In genomic region chr9:120619751-120620655, GRCh38 we compare ENCODE assay signal across 8 cellular contexts. TPM values are rescaled to one million over a fixed set of nuclear protein-coding genes. Genes with fewer than 3 reads are reported as not detected.
A peak's percentile ranks its signal among the peaks of the same experiment; 100 is the strongest.
DNase-seq lines count a peak whose midpoint lies in the region; ATAC-seq and TF ChIP-seq lines count a peak whose summit lies in the region.

No MANE protein-coding gene starts in this region.

- no peak overlapping the region for H3K4me3 Mint-ChIP-seq in activated T-helper 17 cell treated with anti-CD3 and anti-CD28 coated beads, Interleukin-2, amount 50 U/mL, for 72 hours

- DNase-seq in GM13976 (ENCODE audit: low spot score) (peak; percentile 72), Karpas-422 (peak; percentile 88), RPMI7951 (ENCODE audit: low read depth) (peak; percentile 53), fibroblast of the aortic adventitia (ENCODE audit: low read depth) (peak; percentile 87), non-pigmented ciliary epithelial cell (ENCODE audit: low read depth) (peak; percentile 38)

- H3K27me3 ChIP-seq in Karpas-422 (ENCODE audit: low read length): no peaks in the 10 kb centered on the region

- H3K27ac ChIP-seq in 22Rv1 (no peak overlapping the region), Karpas-422 (ENCODE audit: low read length) (peak overlapping the region; percentile 82), temporal lobe (ENCODE audit: low read depth, low read length) (peak overlapping the region; percentile 31)

- H2AFZ ChIP-seq in Karpas-422 (ENCODE audit: low read length): no peak overlapping the region

- no peaks in the 10 kb centered on the region for H3K9me3 ChIP-seq in Karpas-422 (ENCODE audit: low read length)

- no peaks in the 10 kb centered on the region for H3K9me3 Mint-ChIP-seq in activated T-helper 17 cell treated with anti-CD3 and anti-CD28 coated beads, Interleukin-2, amount 50 U/mL, for 72 hours

- 0 out of 2 replicates have a peak overlapping the region, but pooled peaks have one; percentile 6 for H3K9ac ChIP-seq in Karpas-422 (ENCODE audit: low read length)

- peaks cover 67% of the 10 kb centered on the region for H3K36me3 ChIP-seq in Karpas-422 (ENCODE audit: insufficient read depth, low read length)

- H3K4me1 ChIP-seq in Karpas-422 (ENCODE audit: low read length): peaks cover 60% of the 10 kb centered on the region

- no peaks in the 10 kb centered on the region for H4K20me1 ChIP-seq in Karpas-422 (ENCODE audit: insufficient read depth, low read depth, low read length)

- ATAC-seq in activated T-helper 17 cell treated with anti-CD3 and anti-CD28 coated beads, Interleukin-2, amount 50 U/mL, for 72 hours (replicated peaks): peak; percentile 86

- in situ Hi-C loops in GM13976 (cut with MboI; ENCODE audit: low sequenced_read_pairs, unreplicated experiment): no loop called here

- H3K79me2 ChIP-seq in Karpas-422 (ENCODE audit: low read length): peaks cover 89% of the 10 kb centered on the region

- no peak overlapping the region for H3K4me3 ChIP-seq in Karpas-422 (ENCODE audit: low read length)
- H3K4me3 ChIP-seq in fibroblast of the aortic adventitia (ENCODE audit: low read depth, low read length): no peak overlapping the region

- H3K4me1 Mint-ChIP-seq in activated T-helper 17 cell treated with anti-CD3 and anti-CD28 coated beads, Interleukin-2, amount 50 U/mL, for 72 hours: peaks cover 7% of the 10 kb centered on the region

- H3K4me2 ChIP-seq in Karpas-422 (ENCODE audit: low read depth, low read length, poor library complexity, severe bottlenecking): peak overlapping the region; percentile 15

- peak; percentile 94 for TF ChIP-seq CTCF in 22Rv1 (IDR thresholded peaks at IDR 0.05)
- TF ChIP-seq CTCF in GM13976 (IDR thresholded peaks at IDR 0.05; ENCODE audit: borderline replicate concordance, control extremely low read depth, extremely low read depth, insufficient read depth, missing control alignments): peak; percentile 55
- TF ChIP-seq CTCF in fibroblast of the aortic adventitia (IDR thresholded peaks at IDR 0.05; ENCODE audit: insufficient read depth, low read length): peak; percentile 76

- H3K36me3 Mint-ChIP-seq in activated T-helper 17 cell treated with anti-CD3 and anti-CD28 coated beads, Interleukin-2, amount 50 U/mL, for 72 hours (ENCODE audit: low read depth): no peaks in the 10 kb centered on the region

- H3K27ac Mint-ChIP-seq in activated T-helper 17 cell treated with anti-CD3 and anti-CD28 coated beads, Interleukin-2, amount 50 U/mL, for 72 hours: peak overlapping the region; percentile 74

- no peaks in the 10 kb centered on the region for H3K9me2 ChIP-seq in Karpas-422 (replicated peaks; ENCODE audit: insufficient read depth, low read length)

- H3K27me3 Mint-ChIP-seq in activated T-helper 17 cell treated with anti-CD3 and anti-CD28 coated beads, Interleukin-2, amount 50 U/mL, for 72 hours: no peaks in the 10 kb centered on the region

RNA-seq across cellular contexts. Expression of gene CDK5RAP2, which starts 40.0 kb away (rescaled TPM):
- total RNA-seq in Karpas-422 (2014; rRNA removed; shearing (Covaris generic); ENCODE audit: low replicate concordance): 48.4 and 68.8 TPM in 2 replicates
- 38.2 and 42.1 TPM in 2 replicates for total RNA-seq in RPMI7951 (2014; rRNA removed; shearing (Covaris generic))
- 10 to 100 TPM; 65.9 to 68.4 TPM for total RNA-seq in activated T-helper 17 cell treated with anti-CD3 and anti-CD28 coated beads, Interleukin-2, amount 50 U/mL, for 72 hours
- total RNA-seq in fibroblast of the aortic adventitia (ENCODE audit: low replicate concordance) (36.8 and 66.6 TPM in 2 replicates), temporal lobe (29.0 TPM)

Comparison
In these comparisons a context has a peak if more than half of its experiments do, and no peak if none do; other contexts are left out.
1. DNase-seq: peak in every context shown above with its lines; median percentile 88 in Karpas-422; 87 in fibroblast of the aortic adventitia; 72 in GM13976; 53 in RPMI7951; 38 in non-pigmented ciliary epithelial cell.